ENCODE assay signal across 1 cellular context in genomic region chr19:1438035-1438932, GRCh38.
TF ChIP-seq lines count a peak whose summit lies in the region.

Gene RPS15 (plus strand): TSS chr19:1438396. CDS start chr19:1438426, 30 bp downstream.

TF ChIP-seq in HepG2, 621 proteins besides CTCF, POLR2A, EP300 and RAD21 (continued from another document and continues in another):
- TF ChIP-seq ZBTB14 (CRISPR knock-in tag; IDR thresholded peaks at IDR 0.05) (peak; percentile 99), TAF1 (CRISPR knock-in tag; IDR thresholded peaks at IDR 0.05) (peak; percentile 100), ZSCAN12 (CRISPR knock-in tag; IDR thresholded peaks at IDR 0.05) (peak; percentile 91), ARID3A (IDR thresholded peaks at IDR 0.05; ENCODE audit: low read depth, low read length) (peak; percentile 60; the same call in 1 of the 2 replicates), TRIM24 (CRISPR knock-in tag; IDR thresholded peaks at IDR 0.05) (no peak), NFAT5 (CRISPR knock-in tag; IDR thresholded peaks at IDR 0.05) (peak; percentile 94), HDAC1 (CRISPR knock-in tag; IDR thresholded peaks at IDR 0.05) (peak; percentile 86), ZNF775 (CRISPR knock-in tag; IDR thresholded peaks at IDR 0.05; ENCODE audit: borderline replicate concordance) (no peak), ZNF350 (CRISPR knock-in tag; IDR thresholded peaks at IDR 0.05; ENCODE audit: borderline replicate concordance, low read depth) (peak; percentile 99; the same call in 1 of the 2 replicates), TMF1 (CRISPR knock-in tag; IDR thresholded peaks at IDR 0.05; ENCODE audit: low read depth) (peak; percentile 92; the same call in 1 of the 2 replicates), HHEX (CRISPR knock-in tag; IDR thresholded peaks at IDR 0.05) (no peak), ZNF318 (CRISPR knock-in tag; IDR thresholded peaks at IDR 0.05) (peak; percentile 68; the same call in 1 of the 2 replicates), SNRNP70 (IDR thresholded peaks at IDR 0.05; ENCODE audit: low read depth, low read length) (no peak), SRY (CRISPR knock-in tag; IDR thresholded peaks at IDR 0.05) (peak; percentile 82; the same call in 1 of the 2 replicates), FOXA1 (IDR thresholded peaks at IDR 0.05) (no peak), FOXA1 (CRISPR knock-in tag; IDR thresholded peaks at IDR 0.05) (0 out of 2 replicates have a peak, but pooled peaks have one; percentile 2), NFE2L2 (IDR thresholded peaks at IDR 0.05; ENCODE audit: low read length) (no peak), ZBTB49 (CRISPR knock-in tag; IDR thresholded peaks at IDR 0.05; ENCODE audit: borderline replicate concordance) (no peak), TSC22D2 (CRISPR knock-in tag; IDR thresholded peaks at IDR 0.05; ENCODE audit: borderline replicate concordance) (peak; percentile 43), ZNF362 (CRISPR knock-in tag; IDR thresholded peaks at IDR 0.05; ENCODE audit: borderline replicate concordance) (peak; percentile 57; the same call in 1 of the 2 replicates), RORA (CRISPR knock-in tag; IDR thresholded peaks at IDR 0.05) (no peak), MXD4 (CRISPR knock-in tag; IDR thresholded peaks at IDR 0.05) (peak; percentile 97), ZBTB3 (CRISPR knock-in tag; IDR thresholded peaks at IDR 0.05; ENCODE audit: borderline replicate concordance, low read depth) (peak; percentile 84; the same call in 1 of the 2 replicates), FOXK2 (IDR thresholded peaks at IDR 0.05) (peak; percentile 60; the same call in 1 of the 2 replicates), ARNT2 (CRISPR knock-in tag; IDR thresholded peaks at IDR 0.05; ENCODE audit: low read depth) (peak; percentile 99), SETDB1 (CRISPR knock-in tag; IDR thresholded peaks at IDR 0.05; ENCODE audit: borderline replicate concordance) (no peak), ZFY (CRISPR knock-in tag; IDR thresholded peaks at IDR 0.05) (peak; percentile 100), TGIF2 (CRISPR knock-in tag; IDR thresholded peaks at IDR 0.05) (no peak; the same call in 1 of the 2 replicates), MTERF4 (CRISPR knock-in tag; IDR thresholded peaks at IDR 0.05) (peak; percentile 96), ARNTL (CRISPR knock-in tag; IDR thresholded peaks at IDR 0.05) (peak; percentile 83), SP2 (CRISPR knock-in tag; IDR thresholded peaks at IDR 0.05) (peak; percentile 94), DBP (CRISPR knock-in tag; IDR thresholded peaks at IDR 0.05; ENCODE audit: not compliant biosample characterization) (peak; percentile 92), TP53 (CRISPR knock-in tag; conservative IDR thresholded peaks at IDR 0.05) (peak; percentile 91; the same call in 1 of the 2 replicates), MED1 (CRISPR knock-in tag; IDR thresholded peaks at IDR 0.05) (peak; percentile 94)
